In the genomic region with DNA sequence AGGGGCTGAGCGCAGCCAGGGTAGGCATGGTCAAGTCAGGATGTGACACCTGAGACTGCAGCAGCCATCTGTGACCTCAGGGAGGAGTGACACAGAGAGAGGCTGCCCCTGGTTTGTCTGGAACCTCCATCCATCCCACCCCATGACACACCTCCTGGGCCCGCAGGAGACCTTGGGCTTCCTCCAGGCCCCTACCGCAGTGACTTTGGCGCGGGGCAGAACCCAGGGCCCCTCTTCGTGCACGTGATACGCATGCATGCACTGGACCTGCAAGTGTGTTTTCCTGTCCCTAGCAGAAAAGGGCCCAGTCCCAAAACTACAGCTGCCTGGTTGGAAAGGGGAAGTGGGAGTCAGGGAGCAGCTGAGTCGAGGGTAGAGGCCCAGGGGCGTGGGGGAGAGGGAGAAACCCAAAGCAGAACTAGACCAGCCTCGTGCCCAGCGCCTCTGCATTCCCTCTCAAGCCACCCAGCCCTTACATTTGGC, we compare ENCODE assay signal across 8 cellular contexts. TPM values are rescaled to one million over a fixed set of nuclear protein-coding genes. Genes with fewer than 3 reads are reported as not detected.
DNase-seq lines count a peak whose midpoint lies in the region; ATAC-seq and TF ChIP-seq lines count a peak whose summit lies in the region.
"Had no signal": no experiment of that assay in that cellular context is flagged by ENCODE, and none has a peak within 500 bp of the region (broad histone marks: within the 10 kb centered on the region; RNA-seq: fewer than 3 reads in every experiment).

No MANE protein-coding gene starts in this region.

- TF ChIP-seq POLR2A in heart left ventricle (IDR thresholded peaks at IDR 0.05) (no peak), ovary (IDR thresholded peaks at IDR 0.05) (no peak)

- DNase-seq in NOMO-1 (lab: John Stamatoyannopoulos, UW; ENCODE audit: unreplicated experiment in 2 of 2) (peak; percentile 78 to 84), heart left ventricle (peak; percentile 49 to 78 (median 70)), DMS53 (lab: John Stamatoyannopoulos, UW) (no peak), ovary (no peak), mesenteric fat pad (ENCODE audit: low spot score) (no peak)
- DNase-seq: NCI-H1694 treated with DMSO at 0.1 percent for 48 hours had no signal

- TF ChIP-seq CTCF in heart left ventricle (IDR thresholded peaks at IDR 0.05) (no peak), ovary (IDR thresholded peaks at IDR 0.05) (no peak)

- WGBS in heart left ventricle, 4 donors = 62 to 83% (median 65%) methylated on average over 5 to 12 of the region's 12 CpGs
- WGBS in ovary, 3 donors = 58 to 59% (median 58%) methylated on average over 12 of the region's 12 CpGs

- intact Hi-C loops in heart left ventricle (cut with DNase I) (no loop called here), ovary (cut with DNase I) (no loop called here)

- H3K27me3 ChIP-seq in heart left ventricle = peaks cover 0 to 46% (median 0%) of the 10 kb centered on the region in 9 donors
- no peaks in the 10 kb centered on the region for H3K27me3 ChIP-seq in ovary

- H3K36me3 ChIP-seq in heart left ventricle = no peaks in the 10 kb centered on the region
- no peaks in the 10 kb centered on the region for H3K36me3 ChIP-seq in ovary

- H3K27ac ChIP-seq in heart left ventricle (peak overlapping the region in 4 of 12 donors; percentile 24 to 93 (median 41)), skin epidermis (peak overlapping the region in 12 of 21 experiments; percentile 17 to 74 (median 48)), ovary (no peak overlapping the region)

- H3K9me3 ChIP-seq in heart left ventricle = no peaks in the 10 kb centered on the region
- H3K9me3 ChIP-seq in ovary = no peaks in the 10 kb centered on the region

- H3K4me1 ChIP-seq in heart left ventricle (peaks cover 0 to 76% (median 0%) of the 10 kb centered on the region in 12 donors), ovary (ENCODE audit: insufficient read depth) (no peaks in the 10 kb centered on the region)

- ATAC-seq in GM18511 (IDR thresholded peaks at IDR 0.05; ENCODE audit: unreplicated experiment) = peak; percentile 55
- ATAC-seq in heart left ventricle = peak; percentile 23 to 82 (median 64)

- H3K4me3 ChIP-seq in heart left ventricle (no peak overlapping the region), skin epidermis (no peak overlapping the region), ovary (no peak overlapping the region)

- TF ChIP-seq EP300 in ovary (IDR thresholded peaks at IDR 0.05) = no peak

RNA-seq across cellular contexts. Expression of gene CYTH4, which starts 7.9 kb away (rescaled TPM):
- total RNA-seq in heart left ventricle (10 to 100 TPM in 2 of 9 donors, 1 to 10 TPM in 7; 2.5 to 57.8 (median 4.4) TPM), ovary (10 to 100 TPM in 2 of 7 donors, 1 to 10 TPM in 5; 2.4 to 14.5 (median 6.2) TPM), mesenteric fat pad (44.7 TPM)
- polyA plus RNA-seq in heart left ventricle (1 to 10 TPM; 2.4 to 2.5 TPM), ovary (1 to 10 TPM; 2.6 to 9.1 TPM)

RNA-seq across cellular contexts. Expression of gene RAC2, which starts 30.4 kb away (rescaled TPM):
- total RNA-seq in heart left ventricle (10 to 100 TPM in 2 of 9 donors, 1 to 10 TPM in 7; 1.4 to 60.5 (median 3.8) TPM), ovary (10 to 100 TPM in 2 of 7 donors, 1 to 10 TPM in 5; 2.3 to 18.4 (median 6.0) TPM), mesenteric fat pad (26.1 TPM)
- polyA plus RNA-seq in heart left ventricle (1 to 10 TPM; 1.3 to 4.6 TPM), ovary (10 to 100 TPM in 1 of 2 donors, 1 to 10 TPM in 1; 3.9 to 11.0 TPM)

Comparison
In these comparisons a context has a peak if more than half of its experiments do, and no peak if none do; other contexts are left out.
1. DNase-seq: peak in NOMO-1 (2 of 2) and heart left ventricle (5 of 5); none in DMS53 (single experiment), ovary (0 of 5) and mesenteric fat pad (single experiment).
2. H3K27ac ChIP-seq: peak in skin epidermis (12 of 21); none in ovary (0 of 2).